8 cellular contexts compared by ENCODE assay signal in genomic region chr5:112738180-112738560, GRCh38. TPM values are rescaled to one million over a fixed set of nuclear protein-coding genes. Genes with fewer than 3 reads are reported as not detected.
A peak's percentile ranks its signal among the peaks of the same experiment; 100 is the strongest.
DNase-seq lines count a peak whose midpoint lies in the region; ATAC-seq and TF ChIP-seq lines count a peak whose summit lies in the region.

No MANE protein-coding gene starts in this region.

- H3K9me3 ChIP-seq in A673 (ENCODE audit: low read depth, low read length, poor library complexity, severe bottlenecking) (no peaks in the 10 kb centered on the region), WERI-Rb-1 (ENCODE audit: severe bottlenecking) (no peaks in the 10 kb centered on the region)

- DNase-seq in A673 (ENCODE audit: low spot score) (peak; percentile 6), GM13976 (ENCODE audit: low spot score) (peak; percentile 17), WERI-Rb-1 (no peak), fibroblast of villous mesenchyme (ENCODE audit: low read depth) (peak; percentile 6), nucleus accumbens (lab: John Stamatoyannopoulos, UW) (peak in 43 of 56 donors; percentile 4 to 81 (median 61)), iPS-NIHi7 (ENCODE audit: extremely low spot score) (no peak), NCI-H1048 (lab: John Stamatoyannopoulos, UW) (no peak)

- H3K27ac ChIP-seq in A673 (ENCODE audit: low read depth, low read length, poor library complexity, severe bottlenecking) (peak overlapping the region; percentile 10), WERI-Rb-1 (peak overlapping the region; percentile 64)

- intact Hi-C loops in A673 (cut with micrococcal nuclease; ENCODE audit: unreplicated experiment), result no loop called here

- H3K4me1 ChIP-seq in A673 (ENCODE audit: insufficient read depth, low read length, poor library complexity, severe bottlenecking), result peaks cover 15% of the 10 kb centered on the region

- CTCF ChIA-PET in A673 (lab: Charles Lee), result interaction anchor here (1.0 kb wide), 1 partner anchor 110 kb away, joined by 20 read pairs; no protein-coding TSS in a partner anchor

- ATAC-seq in HG03439 (IDR thresholded peaks at IDR 0.05; ENCODE audit: unreplicated experiment), result peak; percentile 37

- TF ChIP-seq CTCF in A673 (conservative IDR thresholded peaks at IDR 0.05; ENCODE audit: low read depth, low read length) (no peak), GM13976 (IDR thresholded peaks at IDR 0.05; ENCODE audit: borderline replicate concordance, control extremely low read depth, extremely low read depth, insufficient read depth, missing control alignments) (no peak), WERI-Rb-1 (IDR thresholded peaks at IDR 0.05; ENCODE audit: low read depth, low read length) (no peak), fibroblast of villous mesenchyme (IDR thresholded peaks at IDR 0.05; ENCODE audit: insufficient read depth, low read depth, low read length) (no peak)

- no peaks in the 10 kb centered on the region for H3K36me3 ChIP-seq in A673 (ENCODE audit: insufficient read depth, low read length, poor library complexity, severe bottlenecking)
- no peaks in the 10 kb centered on the region for H3K36me3 ChIP-seq in WERI-Rb-1

- TSS peak; percentile 61 for BruUV-seq in A673 (replicated peaks; lab: Mats Ljungman, UMichigan)

- H3K27me3 ChIP-seq in A673 (replicated peaks; ENCODE audit: insufficient read depth, low read depth, low read length, poor library complexity) (no peaks in the 10 kb centered on the region), WERI-Rb-1 (ENCODE audit: insufficient read depth, low read depth, severe bottlenecking) (no peaks in the 10 kb centered on the region)

- in situ Hi-C loops in GM13976 (cut with MboI; ENCODE audit: low sequenced_read_pairs, unreplicated experiment), result no loop called here

- peak overlapping the region; percentile 60 for H3K4me3 ChIP-seq in A673 (ENCODE audit: low read depth, low read length, poor library complexity, severe bottlenecking)
- peak overlapping the region; percentile 93 for H3K4me3 ChIP-seq in WERI-Rb-1 (ENCODE audit: low read depth, low read length)
- peak overlapping the region; percentile 88 for H3K4me3 ChIP-seq in fibroblast of villous mesenchyme (ENCODE audit: low read depth, low read length)

- POLR2A ChIA-PET in A673 (lab: Charles Lee; ENCODE audit: low non-redundant PET), result no interaction called here

RNA-seq across cellular contexts. Expression of gene APC, which starts 0.5 kb away (rescaled TPM):
- total RNA-seq in A673 (2021) (36.9 and 39.3 TPM in 2 replicates), fibroblast of villous mesenchyme (57.0 and 69.1 TPM in 2 replicates)

Comparison
In these comparisons a context has a peak if more than half of its experiments do, and no peak if none do; other contexts are left out.
1. DNase-seq: peak in A673 (single experiment), GM13976 (single experiment), fibroblast of villous mesenchyme (single experiment) and nucleus accumbens (43 of 56); none in WERI-Rb-1 (single experiment), iPS-NIHi7 (single experiment) and NCI-H1048 (single experiment).
2. Peak in every context shown above with its lines, with median percentiles within 50 percentile points of each other: H3K4me3 ChIP-seq.